Comparison of ENCODE assay signal across 8 cellular contexts in genomic region chr1:234970731-234971476, GRCh38.
DNase-seq lines count a peak whose midpoint lies in the region; ATAC-seq and TF ChIP-seq lines count a peak whose summit lies in the region.

No MANE protein-coding gene starts in this region.

- ATAC-seq in activated CD4-positive, CD25-positive, alpha-beta regulatory T cell treated with anti-CD3 and anti-CD28 coated beads, Interleukin-2, amount 50 U/mL, for 24 hours = no peak
- ATAC-seq in GM18519 (IDR thresholded peaks at IDR 0.05; ENCODE audit: low FRiP score, unreplicated experiment) (no peak), HG03159 (IDR thresholded peaks at IDR 0.05; ENCODE audit: unreplicated experiment) (no peak)

- H3K9me3 Mint-ChIP-seq in activated naive CD8-positive, alpha-beta T cell (ENCODE audit: low read depth) = no peaks in the 10 kb centered on the region
- peaks cover 1% of the 10 kb centered on the region for H3K9me3 Mint-ChIP-seq in glutamatergic neuron (ENCODE audit: unreplicated experiment)

- H3K4me1 ChIP-seq in osteoblast (ENCODE audit: insufficient read depth, low read length) = peaks cover 52% of the 10 kb centered on the region

- peak overlapping the region; percentile 83 for H3K4me2 ChIP-seq in osteoblast (ENCODE audit: insufficient read depth, low read length)

- no peaks in the 10 kb centered on the region for H3K36me3 ChIP-seq in osteoblast (ENCODE audit: insufficient read depth, low read length)

- no peaks in the 10 kb centered on the region for H4K20me1 ChIP-seq in osteoblast (ENCODE audit: insufficient read depth, low read length)

- H3K27ac ChIP-seq in osteoblast (ENCODE audit: low read depth, low read length) = peak overlapping the region; percentile 95

- H2AFZ ChIP-seq in osteoblast (ENCODE audit: low read length) = peak overlapping the region; percentile 25

- peaks cover 46% of the 10 kb centered on the region for H3K4me1 Mint-ChIP-seq in activated naive CD8-positive, alpha-beta T cell (ENCODE audit: low read depth)
- peaks cover 22% of the 10 kb centered on the region for H3K4me1 Mint-ChIP-seq in glutamatergic neuron (ENCODE audit: low read depth, unreplicated experiment)

- H3K27me3 Mint-ChIP-seq in activated naive CD8-positive, alpha-beta T cell = no peaks in the 10 kb centered on the region
- no peaks in the 10 kb centered on the region for H3K27me3 Mint-ChIP-seq in glutamatergic neuron (ENCODE audit: unreplicated experiment)

- peak; percentile 27 for DNase-seq in activated CD4-positive, CD25-positive, alpha-beta regulatory T cell treated with anti-CD3 and anti-CD28 coated beads, Interleukin-2, amount 50 U/mL, for 72 hours
- DNase-seq in MV-4-11 (lab: John Stamatoyannopoulos, UW) (peak; percentile 68), glutamatergic neuron (peak; percentile 47), osteoblast (ENCODE audit: insufficient read length, low spot score, missing footprints) (peak; percentile 86)

- peak overlapping the region; percentile 58 for H3K27ac Mint-ChIP-seq in activated naive CD8-positive, alpha-beta T cell
- peak overlapping the region; percentile 57 for H3K27ac Mint-ChIP-seq in glutamatergic neuron (ENCODE audit: unreplicated experiment)

- H3K27me3 ChIP-seq in osteoblast (ENCODE audit: insufficient read depth, low read length) = no peaks in the 10 kb centered on the region

- TF ChIP-seq CTCF in glutamatergic neuron (IDR thresholded peaks at IDR 0.05; ENCODE audit: partially characterized antibody, unreplicated experiment) = no peak
- no peak for TF ChIP-seq CTCF in osteoblast (IDR thresholded peaks at IDR 0.05; ENCODE audit: extremely low read depth, low read depth, low read length)

- no peaks in the 10 kb centered on the region for H3K9me3 ChIP-seq in osteoblast (ENCODE audit: low read depth, low read length)

- H3K4me3 ChIP-seq in osteoblast (ENCODE audit: insufficient read depth, low read length) = peak overlapping the region; percentile 58

- peak overlapping the region; percentile 45 for H3K4me3 Mint-ChIP-seq in activated naive CD8-positive, alpha-beta T cell
- peak overlapping the region; percentile 78 for H3K4me3 Mint-ChIP-seq in glutamatergic neuron (ENCODE audit: unreplicated experiment)

- no peaks in the 10 kb centered on the region for H3K79me2 ChIP-seq in osteoblast (ENCODE audit: insufficient read depth, low read length)

- H3K36me3 Mint-ChIP-seq in activated naive CD8-positive, alpha-beta T cell = no peaks in the 10 kb centered on the region
- H3K36me3 Mint-ChIP-seq in glutamatergic neuron (ENCODE audit: unreplicated experiment) = no peaks in the 10 kb centered on the region

Comparison
In these comparisons a context has a peak if more than half of its experiments do, and no peak if none do; other contexts are left out.
1. DNase-seq: peak in every context shown above with its lines; median percentile 86 in osteoblast; 68 in MV-4-11; 47 in glutamatergic neuron; 27 in activated CD4-positive, CD25-positive, alpha-beta regulatory T cell treated with anti-CD3 and anti-CD28 coated beads, Interleukin-2, amount 50 U/mL, for 72 hours.